Comparison of ENCODE assay signal across 10 cellular contexts in genomic region chr10:73075829-73076228, GRCh38.
"Had no signal": no experiment of that assay in that cellular context is flagged by ENCODE, and none has a peak within 500 bp of the region (broad histone marks: within the 10 kb centered on the region; RNA-seq: fewer than 3 reads in every experiment).

No MANE protein-coding gene starts in this region.

- H3K9me3 ChIP-seq: adrenal gland, body of pancreas had no signal

- H3K4me3 ChIP-seq: body of pancreas had no signal

- DNase-seq: activated B cell treated with CpG ODN at 0.5 μM for 24 hours; activated CD4-positive, alpha-beta T cell treated with anti-CD3 and anti-CD28 coated beads, Interleukin-2, amount 50 U/mL, for 4 hours; activated T-cell treated with anti-CD3 and anti-CD28 coated beads, Interleukin-2, amount 50 U/mL, for 24 hours; adrenal gland; body of pancreas; immature natural killer cell; left colon; natural killer cell; SIG-M5; T-helper 17 cell had no signal

- ATAC-seq: body of pancreas, left colon, natural killer cell, T-helper 17 cell had no signal

- H3K27me3 ChIP-seq: adrenal gland, body of pancreas had no signal
